ENCODE assay signal across 22 cellular contexts in the genomic region with DNA sequence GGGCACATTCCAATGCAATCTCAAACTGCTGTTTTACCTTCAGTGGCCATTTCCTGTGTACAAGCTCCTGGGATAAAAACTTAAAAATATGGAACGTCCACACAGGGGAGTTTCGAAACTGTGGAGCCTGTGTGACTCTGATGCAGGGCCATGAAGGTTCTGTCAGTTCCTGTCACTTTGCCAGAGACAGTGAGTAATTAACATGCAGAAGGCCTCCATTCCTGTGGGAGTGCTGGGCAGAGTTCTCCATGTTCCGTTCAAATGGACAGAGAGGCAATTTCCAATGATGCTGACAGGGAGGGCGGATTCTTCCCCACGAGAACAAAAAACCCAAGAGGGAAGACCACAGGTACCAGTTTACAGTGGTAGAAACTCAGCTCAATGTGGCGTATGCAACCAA. TPM values are rescaled to one million over a fixed set of nuclear protein-coding genes. Genes with fewer than 3 reads are reported as not detected.
DNase-seq lines count a peak whose midpoint lies in the region; ATAC-seq and TF ChIP-seq lines count a peak whose summit lies in the region.
"Had no signal": no experiment of that assay in that cellular context is flagged by ENCODE, and none has a peak within 500 bp of the region (broad histone marks: within the 10 kb centered on the region; RNA-seq: fewer than 3 reads in every experiment).

No MANE protein-coding gene starts in this region.

- TF ChIP-seq EP300 in stomach (IDR thresholded peaks at IDR 0.05), result no peak

- intact Hi-C loops in MCF 10A (cut with micrococcal nuclease), result no loop called here
- intact Hi-C loops in breast epithelium (cut with DNase I; ENCODE audit: low total_unique reads), result no loop called here
- intact Hi-C loops in stomach (cut with DNase I; ENCODE audit: low total_unique reads), result no loop called here
- intact Hi-C loops in A673 (cut with micrococcal nuclease; ENCODE audit: unreplicated experiment), result no loop called here

- DNase-seq in MCF 10A (ENCODE audit: unreplicated experiment), result peak; percentile 80
- no peak for DNase-seq in breast epithelium (ENCODE audit: low spot score in 2 of 2)
- DNase-seq in RKO (ENCODE audit: low spot score), result peak; percentile 50
- DNase-seq in fibroblast of mammary gland (ENCODE audit: low read depth), result peak; percentile 87
- no peak for DNase-seq in stomach
- DNase-seq in CD8-positive, alpha-beta memory T cell, result no peak
- no peak for DNase-seq in A673 (ENCODE audit: low spot score)
- DNase-seq: activated CD4-positive, alpha-beta T cell treated with anti-CD3 and anti-CD28 coated beads for 36 hours; activated CD8-positive, alpha-beta memory T cell treated with anti-CD3 and anti-CD28 coated beads, Interleukin-2, amount 50 U/mL, for 4 hours; activated gamma-delta T cell; amygdala; CD4-positive, CD25-positive, alpha-beta regulatory T cell; H7; Kasumi-1; left lung; NCI-H1436 treated with DMSO at 0.1 percent for 48 hours; NCI-H2171; Peyer's patch had no signal

- 79 to 92% (median 84%) methylated on average over 6 of the region's 6 CpGs for WGBS in stomach, 5 donors

- no peaks in the 10 kb centered on the region for H3K4me1 ChIP-seq in breast epithelium
- no peaks in the 10 kb centered on the region for H3K4me1 ChIP-seq in stomach
- peaks cover 29% of the 10 kb centered on the region for H3K4me1 ChIP-seq in CD8-positive, alpha-beta memory T cell (ENCODE audit: insufficient read depth, low read length)
- no peaks in the 10 kb centered on the region for H3K4me1 ChIP-seq in A673 (ENCODE audit: insufficient read depth, low read length, poor library complexity, severe bottlenecking)
- H3K4me1 ChIP-seq: Peyer's patch had no signal

- H3K27ac ChIP-seq in breast epithelium, result no peak overlapping the region
- H3K27ac ChIP-seq in stomach, result no peak overlapping the region
- H3K27ac ChIP-seq in CD8-positive, alpha-beta memory T cell (ENCODE audit: low read depth, low read length), result no peak overlapping the region
- H3K27ac ChIP-seq in A673 (ENCODE audit: low read depth, low read length, poor library complexity, severe bottlenecking), result no peak overlapping the region
- H3K27ac ChIP-seq: A549, left lung, Peyer's patch had no signal

- BruUV-seq in MCF 10A (replicated peaks; lab: Mats Ljungman, UMichigan), result no TSS peak
- no TSS peak for BruUV-seq in A673 (replicated peaks; lab: Mats Ljungman, UMichigan)

- ATAC-seq in HG02763 (IDR thresholded peaks at IDR 0.05; ENCODE audit: unreplicated experiment), result no peak
- ATAC-seq: activated CD4-positive, alpha-beta T cell treated with anti-CD3 and anti-CD28 coated beads for 36 hours; left lung had no signal

- H3K36me3 Mint-ChIP-seq in MCF 10A (ENCODE audit: insufficient read depth, unreplicated experiment), result no peaks in the 10 kb centered on the region
- H3K36me3 Mint-ChIP-seq in CD8-positive, alpha-beta memory T cell, result no peaks in the 10 kb centered on the region
- H3K36me3 Mint-ChIP-seq: CD4-positive, CD25-positive, alpha-beta regulatory T cell had no signal

- H3K27me3 ChIP-seq in breast epithelium, result no peaks in the 10 kb centered on the region
- H3K27me3 ChIP-seq in stomach, result no peaks in the 10 kb centered on the region
- no peaks in the 10 kb centered on the region for H3K27me3 ChIP-seq in CD8-positive, alpha-beta memory T cell (ENCODE audit: insufficient read depth, low read length, poor library complexity, severe bottlenecking)
- no peaks in the 10 kb centered on the region for H3K27me3 ChIP-seq in A673 (replicated peaks; ENCODE audit: insufficient read depth, low read depth, low read length, poor library complexity)
- H3K27me3 ChIP-seq: left lung, Peyer's patch had no signal

- no peaks in the 10 kb centered on the region for H3K27me3 Mint-ChIP-seq in MCF 10A (ENCODE audit: insufficient read depth, unreplicated experiment)
- peaks cover 0 to 1% of the 10 kb centered on the region in 2 donors for H3K27me3 Mint-ChIP-seq in CD8-positive, alpha-beta memory T cell
- H3K27me3 Mint-ChIP-seq: activated CD4-positive, alpha-beta T cell treated with anti-CD3 and anti-CD28 coated beads for 36 hours had no signal

- POLR2A ChIA-PET in MCF 10A (lab: Yijun Ruan, JAX) (interaction anchor here (1.0 to 1.2 kb wide), 2 partner anchors 11 to 21 kb away, joined by 3 read pairs; no protein-coding TSS in a partner anchor), A673 (lab: Charles Lee; ENCODE audit: low non-redundant PET) (no interaction called here)
- POLR2A ChIA-PET in CD8-positive, alpha-beta memory T cell (lab: Charles Lee), result no interaction called here

- TF ChIP-seq CTCF in MCF 10A (IDR thresholded peaks at IDR 0.05; ENCODE audit: unreplicated experiment), result no peak
- no peak for TF ChIP-seq CTCF in breast epithelium (IDR thresholded peaks at IDR 0.05)
- TF ChIP-seq CTCF in fibroblast of mammary gland (conservative IDR thresholded peaks at IDR 0.05; ENCODE audit: control insufficient read depth, insufficient read depth, low read depth, low read length), result no peak
- TF ChIP-seq CTCF in stomach (IDR thresholded peaks at IDR 0.05), result no peak
- no peak for TF ChIP-seq CTCF in A673 (conservative IDR thresholded peaks at IDR 0.05; ENCODE audit: low read depth, low read length)

- CTCF ChIA-PET in MCF 10A (lab: Yijun Ruan, JAX) (interaction anchor here (0.6 to 2.4 kb wide), 7 partner anchors 12 to 80 kb away, joined by 3 to 11 read pairs (median 5); no protein-coding TSS in a partner anchor), A673 (lab: Charles Lee) (no interaction called here)
- CTCF ChIA-PET in CD8-positive, alpha-beta memory T cell (lab: Charles Lee), result interaction anchor here (0.7 to 9.5 kb wide), 4 partner anchors 9 to 28 kb away, joined by 3 to 80 read pairs (median 6); no protein-coding TSS in a partner anchor

- H3K4me3 ChIP-seq in breast epithelium (no peak overlapping the region), fibroblast of mammary gland (ENCODE audit: control insufficient read depth, low read depth, low read length) (no peak overlapping the region), stomach (no peak overlapping the region), A673 (ENCODE audit: low read depth, low read length, poor library complexity, severe bottlenecking) (no peak overlapping the region)
- no peak overlapping the region for H3K4me3 ChIP-seq in CD8-positive, alpha-beta memory T cell (ENCODE audit: low read length)
- H3K4me3 ChIP-seq: A549, left lung, Peyer's patch had no signal

- no peaks in the 10 kb centered on the region for H3K4me1 Mint-ChIP-seq in MCF 10A (ENCODE audit: insufficient read depth, unreplicated experiment)
- peaks cover 26 to 36% (median 32%) of the 10 kb centered on the region in 3 donors for H3K4me1 Mint-ChIP-seq in CD8-positive, alpha-beta memory T cell
- H3K4me1 Mint-ChIP-seq: neural crest cell had no signal

- TF ChIP-seq POLR2A in breast epithelium (IDR thresholded peaks at IDR 0.05) (no peak), stomach (IDR thresholded peaks at IDR 0.05) (no peak)

- H3K9me3 ChIP-seq in breast epithelium, result no peaks in the 10 kb centered on the region
- no peaks in the 10 kb centered on the region for H3K9me3 ChIP-seq in stomach
- H3K9me3 ChIP-seq in CD8-positive, alpha-beta memory T cell (ENCODE audit: low read length), result no peaks in the 10 kb centered on the region
- no peaks in the 10 kb centered on the region for H3K9me3 ChIP-seq in A673 (ENCODE audit: low read depth, low read length, poor library complexity, severe bottlenecking)
- H3K9me3 ChIP-seq: A549, left lung, Peyer's patch had no signal

- H3K36me3 ChIP-seq in breast epithelium (no peaks in the 10 kb centered on the region), stomach (no peaks in the 10 kb centered on the region), A673 (ENCODE audit: insufficient read depth, low read length, poor library complexity, severe bottlenecking) (no peaks in the 10 kb centered on the region)
- no peaks in the 10 kb centered on the region for H3K36me3 ChIP-seq in CD8-positive, alpha-beta memory T cell (ENCODE audit: insufficient read depth, low read length)
- H3K36me3 ChIP-seq: left lung, Peyer's patch had no signal

- no peaks in the 10 kb centered on the region for H3K9me3 Mint-ChIP-seq in MCF 10A (ENCODE audit: unreplicated experiment)
- H3K9me3 Mint-ChIP-seq in CD8-positive, alpha-beta memory T cell, result no peaks in the 10 kb centered on the region
- H3K9me3 Mint-ChIP-seq: CD4-positive, CD25-positive, alpha-beta regulatory T cell; neural crest cell had no signal

- no peak overlapping the region for H3K27ac Mint-ChIP-seq in MCF 10A (ENCODE audit: low read depth, unreplicated experiment)
- H3K27ac Mint-ChIP-seq in CD8-positive, alpha-beta memory T cell, result no peak overlapping the region
- H3K27ac Mint-ChIP-seq: activated CD4-positive, alpha-beta T cell treated with anti-CD3 and anti-CD28 coated beads for 36 hours; CD4-positive, CD25-positive, alpha-beta regulatory T cell had no signal

- no peak overlapping the region for H3K4me3 Mint-ChIP-seq in MCF 10A (ENCODE audit: unreplicated experiment)
- no peak overlapping the region for H3K4me3 Mint-ChIP-seq in CD8-positive, alpha-beta memory T cell
- H3K4me3 Mint-ChIP-seq: activated CD4-positive, alpha-beta T cell treated with anti-CD3 and anti-CD28 coated beads for 36 hours; CD4-positive, CD25-positive, alpha-beta regulatory T cell; neural crest cell had no signal

RNA-seq across cellular contexts. Expression of a gene that starts 24.4 kb away (rescaled TPM):
- total RNA-seq in MCF 10A (2022), result not detected in 2 replicates
- total RNA-seq in breast epithelium, result not detected
- total RNA-seq in stomach, result not detected
- polyA plus RNA-seq in stomach, result not detected
- not detected for total RNA-seq in CD8-positive, alpha-beta memory T cell
- 0.25 TPM for polyA plus RNA-seq in CD8-positive, alpha-beta memory T cell
- not detected in 2 replicates for total RNA-seq in A673 (2021)
- total RNA-seq: CD4-positive, CD25-positive, alpha-beta regulatory T cell; H7; left lung; neural crest cell; Peyer's patch; pulmonary artery endothelial cell had no signal

RNA-seq across cellular contexts. Expression of a gene that starts 37.8 kb away (rescaled TPM):
- 7.7 and 9.5 TPM in 2 replicates for total RNA-seq in MCF 10A (2022)
- 10 to 100 TPM; 15.1 to 29.5 (median 23.8) TPM for total RNA-seq in breast epithelium
- 10 to 100 TPM in 4 of 5 donors, 1 to 10 TPM in 1; 7.5 to 26.6 (median 18.1) TPM for total RNA-seq in stomach
- 10 to 100 TPM in 2 of 3 donors, 1 to 10 TPM in 1; 8.4 to 14.0 (median 10.3) TPM for polyA plus RNA-seq in stomach
- total RNA-seq in CD8-positive, alpha-beta memory T cell, result under 1 TPM in 1 of 2 experiments, not detected in 1; 0.24 TPM
- polyA plus RNA-seq in CD8-positive, alpha-beta memory T cell, result not detected
- total RNA-seq in A673 (2021), result 39.4 and 42.0 TPM in 2 replicates
- total RNA-seq: CD4-positive, CD25-positive, alpha-beta regulatory T cell had no signal
- polyA plus RNA-seq: CD4-positive, CD25-positive, alpha-beta regulatory T cell had no signal

Comparison
In these comparisons a context has a peak if more than half of its experiments do, and no peak if none do; other contexts are left out.
1. DNase-seq: peak in MCF 10A (single experiment), RKO (single experiment) and fibroblast of mammary gland (single experiment); none in breast epithelium (0 of 2), stomach (single experiment), CD8-positive, alpha-beta memory T cell (0 of 5) and A673 (single experiment).